ENCODE assay signal across 26 cellular contexts in genomic region chr7:136940917-136941316, GRCh38.
A peak's percentile ranks its signal among the peaks of the same experiment; 100 is the strongest.
DNase-seq lines count a peak whose midpoint lies in the region; ATAC-seq and TF ChIP-seq lines count a peak whose summit lies in the region.
"Had no signal": no experiment of that assay in that cellular context is flagged by ENCODE, and none has a peak within 500 bp of the region (broad histone marks: within the 10 kb centered on the region; RNA-seq: fewer than 3 reads in every experiment).

No MANE protein-coding gene starts in this region.

- H3K9me3 Mint-ChIP-seq in activated CD4-positive, alpha-beta memory T cell treated with anti-CD3 and anti-CD28 coated beads, Interleukin-2, amount 10 ng/mL, durations not matched to agents 7 days and 5 days: peaks cover 7% of the 10 kb centered on the region
- H3K9me3 Mint-ChIP-seq: CD8-positive, alpha-beta T cell had no signal

- no peak overlapping the region for H3K4me2 ChIP-seq in SK-N-SH

- no peak overlapping the region for H3K27ac Mint-ChIP-seq in activated CD4-positive, alpha-beta memory T cell treated with anti-CD3 and anti-CD28 coated beads, Interleukin-2, amount 10 ng/mL, durations not matched to agents 7 days and 5 days
- H3K27ac Mint-ChIP-seq: B cell; CD8-positive, alpha-beta T cell had no signal

- no peak overlapping the region for H2AFZ ChIP-seq in SK-N-SH (ENCODE audit: low read depth)

- in situ Hi-C loops in transverse colon (cut with MboI; ENCODE audit: low pct_ligation_motif_present in 1 of 4, low pct_unique_long_range_greater_than_20kb in 1 of 4, low sequenced_read_pairs in 3 of 4): no loop called here

- H3K27me3 Mint-ChIP-seq in activated CD4-positive, alpha-beta memory T cell treated with anti-CD3 and anti-CD28 coated beads, Interleukin-2, amount 10 ng/mL, durations not matched to agents 7 days and 5 days: no peaks in the 10 kb centered on the region
- H3K27me3 Mint-ChIP-seq: B cell had no signal

- no peaks in the 10 kb centered on the region for H3K4me1 Mint-ChIP-seq in activated CD4-positive, alpha-beta memory T cell treated with anti-CD3 and anti-CD28 coated beads, Interleukin-2, amount 10 ng/mL, durations not matched to agents 7 days and 5 days
- H3K4me1 Mint-ChIP-seq: B cell had no signal

- no peaks in the 10 kb centered on the region for H3K9me3 ChIP-seq in SK-N-SH
- no peaks in the 10 kb centered on the region for H3K9me3 ChIP-seq in cardiac muscle cell (ENCODE audit: low read depth)
- H3K9me3 ChIP-seq in right atrium auricular region: no peaks in the 10 kb centered on the region
- H3K9me3 ChIP-seq in transverse colon: no peaks in the 10 kb centered on the region

- no peak for TF ChIP-seq RAD21 in SK-N-SH (IDR thresholded peaks at IDR 0.05; ENCODE audit: low read length)

- H3K36me3 ChIP-seq in SK-N-SH (replicated peaks in 1 of 2; ENCODE audit: control insufficient read depth in 1 of 2, insufficient read depth in 2 of 2, low read length in 1 of 2): no peaks in the 10 kb centered on the region
- no peaks in the 10 kb centered on the region for H3K36me3 ChIP-seq in cardiac muscle cell
- no peaks in the 10 kb centered on the region for H3K36me3 ChIP-seq in right atrium auricular region
- H3K36me3 ChIP-seq in transverse colon: no peaks in the 10 kb centered on the region

- intact Hi-C loops in transverse colon (cut with DNase I; ENCODE audit: low total_unique reads): no loop called here

- no peak for DNase-seq in SK-N-SH
- DNase-seq in cardiac muscle cell (ENCODE audit: low read depth in 1 of 2, low spot score in 1 of 2): no peak
- DNase-seq in right atrium auricular region (ENCODE audit: low spot score): no peak
- DNase-seq in transverse colon: no peak
- DNase-seq in activated CD4-positive, alpha-beta memory T cell treated with anti-CD3 and anti-CD28 coated beads, Interleukin-2, amount 10 ng/mL, durations not matched to agents 7 days and 5 days: no peak
- DNase-seq: CD8-positive, alpha-beta T cell; DMS 273 treated with DMSO at 0.1 percent for 48 hours; DMS79; EL; GDM1; NCI-H1048; NCI-H1417; NCI-H1694; NCI-H2029 treated with DMSO at 0.1 percent for 48 hours; NCI-H526 treated with DMSO at 0.1 percent for 48 hours; RPMI8226; SHP77 treated with DMSO at 0.1 percent for 48 hours had no signal

- no peaks in the 10 kb centered on the region for H3K36me3 Mint-ChIP-seq in activated CD4-positive, alpha-beta memory T cell treated with anti-CD3 and anti-CD28 coated beads, Interleukin-2, amount 10 ng/mL, durations not matched to agents 7 days and 5 days (ENCODE audit: low read depth)
- H3K36me3 Mint-ChIP-seq: CD8-positive, alpha-beta T cell had no signal

- no peak for TF ChIP-seq POLR2A in transverse colon (IDR thresholded peaks at IDR 0.05)

- H3K4me1 ChIP-seq in SK-N-SH (ENCODE audit: control insufficient read depth in 1 of 2, insufficient read depth in 2 of 2, low read depth in 1 of 2, low read length in 1 of 2) (no peaks in the 10 kb centered on the region; a peak in 1 of 4 replicates), cardiac muscle cell (ENCODE audit: low read depth) (peaks cover 47% of the 10 kb centered on the region), right atrium auricular region (peaks cover 0 to 12% of the 10 kb centered on the region in 2 donors), transverse colon (peaks cover 0 to 8% (median 0%) of the 10 kb centered on the region in 4 donors)

- no peaks in the 10 kb centered on the region for H3F3A ChIP-seq in SK-N-SH (replicated peaks; ENCODE audit: insufficient read depth)

- H3K9ac ChIP-seq in SK-N-SH: no peak overlapping the region

- TF ChIP-seq EP300 in SK-N-SH (IDR thresholded peaks at IDR 0.05; ENCODE audit: borderline replicate concordance in 1 of 2, low read depth in 1 of 2, low read length in 1 of 2) (no peak), transverse colon (IDR thresholded peaks at IDR 0.05; ENCODE audit: low read depth) (no peak)

- no peak overlapping the region for H3K4me3 Mint-ChIP-seq in activated CD4-positive, alpha-beta memory T cell treated with anti-CD3 and anti-CD28 coated beads, Interleukin-2, amount 10 ng/mL, durations not matched to agents 7 days and 5 days
- H3K4me3 Mint-ChIP-seq: B cell; CD8-positive, alpha-beta T cell had no signal

- no peak overlapping the region for H3K4me3 ChIP-seq in SK-N-SH (ENCODE audit: low read depth in 2 of 2, low read length in 1 of 2)
- H3K4me3 ChIP-seq in cardiac muscle cell: no peak overlapping the region
- no peak overlapping the region for H3K4me3 ChIP-seq in right atrium auricular region
- no peak overlapping the region for H3K4me3 ChIP-seq in transverse colon
- H3K4me3 ChIP-seq: GM12878 had no signal

- H3K27ac ChIP-seq in SK-N-SH (ENCODE audit: low read depth in 2 of 2, low read length in 1 of 2) (no peak overlapping the region), cardiac muscle cell (peak overlapping the region; percentile 93), right atrium auricular region (peak overlapping the region; percentile 10 to 83), transverse colon (peak overlapping the region in 3 of 4 donors; percentile 2 to 67 (median 37))
- H3K27ac ChIP-seq: 22Rv1, C4-2B, HL-60 had no signal

- POLR2A ChIA-PET in SK-N-SH (lab: Yijun Ruan, JAX): no interaction called here
- POLR2A ChIA-PET in activated CD4-positive, alpha-beta memory T cell treated with anti-CD3 and anti-CD28 coated beads, Interleukin-2, amount 10 ng/mL, durations not matched to agents 7 days and 5 days (lab: Charles Lee): no interaction called here

- H3K79me2 ChIP-seq in SK-N-SH (ENCODE audit: insufficient read depth): no peaks in the 10 kb centered on the region

- H4K20me1 ChIP-seq in SK-N-SH (ENCODE audit: insufficient read depth): no peaks in the 10 kb centered on the region

- CTCF ChIA-PET in SK-N-SH (lab: Yijun Ruan, JAX): interaction anchor here (1.9 kb wide), 1 partner anchor 18 kb away, joined by 3 read pairs; no protein-coding TSS in a partner anchor
- CTCF ChIA-PET in activated CD4-positive, alpha-beta memory T cell treated with anti-CD3 and anti-CD28 coated beads, Interleukin-2, amount 10 ng/mL, durations not matched to agents 7 days and 5 days (lab: Charles Lee): no interaction called here

- ATAC-seq in SK-N-SH treated with all-trans-retinoic acid at 6 μM for 48 hours (no peak), GM18909 (IDR thresholded peaks at IDR 0.05; ENCODE audit: poor library complexity, unreplicated experiment) (no peak), HG02981 (IDR thresholded peaks at IDR 0.05; ENCODE audit: unreplicated experiment) (no peak)
- ATAC-seq: CD8-positive, alpha-beta T cell; GM12878; HCT116 had no signal

- TF ChIP-seq CTCF in SK-N-SH (IDR thresholded peaks at IDR 0.05) (no peak), cardiac muscle cell (IDR thresholded peaks at IDR 0.05; ENCODE audit: low read depth, low read length) (no peak), right atrium auricular region (IDR thresholded peaks at IDR 0.05) (no peak), transverse colon (IDR thresholded peaks at IDR 0.05) (no peak)

- no peaks in the 10 kb centered on the region for H3K27me3 ChIP-seq in SK-N-SH (ENCODE audit: insufficient read depth)
- H3K27me3 ChIP-seq in cardiac muscle cell: no peaks in the 10 kb centered on the region
- H3K27me3 ChIP-seq in right atrium auricular region: no peaks in the 10 kb centered on the region
- H3K27me3 ChIP-seq in transverse colon: no peaks in the 10 kb centered on the region

- H3K9me2 ChIP-seq in SK-N-SH: no peaks in the 10 kb centered on the region

- WGBS in SK-N-SH (ENCODE audit: low lambda C conversion rate): 27% methylated on average over 1 of the region's 1 CpG
- WGBS in transverse colon (ENCODE audit: low coverage in 1 of 2), 2 donors: 64 to 95% methylated on average over 1 of the region's 1 CpG

TF ChIP-seq in SK-N-SH treated with all-trans-retinoic acid at 6 μM for 48 hours, 23 proteins besides CTCF, POLR2A, EP300 and RAD21 (continues in another document):
- peak; percentile 86 for TF ChIP-seq ISL1 (CRISPR knock-in tag; IDR thresholded peaks at IDR 0.05)
- peak; percentile 84; the same call in 1 of the 2 replicates for TF ChIP-seq SNAI2 (CRISPR knock-in tag; IDR thresholded peaks at IDR 0.05)
- no peak for TF ChIP-seq CSRNP3 (CRISPR knock-in tag; IDR thresholded peaks at IDR 0.05)
- TF ChIP-seq ESRRG (CRISPR knock-in tag; IDR thresholded peaks at IDR 0.05): peak; percentile 67; the same call in 1 of the 2 replicates

TF ChIP-seq in SK-N-SH, 30 proteins besides CTCF, POLR2A, EP300 and RAD21:
- no peak for TF ChIP-seq FOSL2 (IDR thresholded peaks at IDR 0.05; ENCODE audit: borderline replicate concordance, low read depth)
- no peak for TF ChIP-seq TAF1 (IDR thresholded peaks at IDR 0.05; ENCODE audit: borderline replicate concordance, low read depth, low read length)
- no peak for TF ChIP-seq TEAD4 (IDR thresholded peaks at IDR 0.05; ENCODE audit: borderline replicate concordance, insufficient read depth)
- no peak for TF ChIP-seq TCF12 (IDR thresholded peaks at IDR 0.05)
TF ChIP-seq in SK-N-SH: peak in this region for 0.

Comparison
In these comparisons a context has a peak if more than half of its experiments do, and no peak if none do; other contexts are left out.
1. H3K27ac ChIP-seq: peak in cardiac muscle cell (single experiment), right atrium auricular region (2 of 2) and transverse colon (3 of 4); none in SK-N-SH (0 of 2).